In the genomic region with DNA sequence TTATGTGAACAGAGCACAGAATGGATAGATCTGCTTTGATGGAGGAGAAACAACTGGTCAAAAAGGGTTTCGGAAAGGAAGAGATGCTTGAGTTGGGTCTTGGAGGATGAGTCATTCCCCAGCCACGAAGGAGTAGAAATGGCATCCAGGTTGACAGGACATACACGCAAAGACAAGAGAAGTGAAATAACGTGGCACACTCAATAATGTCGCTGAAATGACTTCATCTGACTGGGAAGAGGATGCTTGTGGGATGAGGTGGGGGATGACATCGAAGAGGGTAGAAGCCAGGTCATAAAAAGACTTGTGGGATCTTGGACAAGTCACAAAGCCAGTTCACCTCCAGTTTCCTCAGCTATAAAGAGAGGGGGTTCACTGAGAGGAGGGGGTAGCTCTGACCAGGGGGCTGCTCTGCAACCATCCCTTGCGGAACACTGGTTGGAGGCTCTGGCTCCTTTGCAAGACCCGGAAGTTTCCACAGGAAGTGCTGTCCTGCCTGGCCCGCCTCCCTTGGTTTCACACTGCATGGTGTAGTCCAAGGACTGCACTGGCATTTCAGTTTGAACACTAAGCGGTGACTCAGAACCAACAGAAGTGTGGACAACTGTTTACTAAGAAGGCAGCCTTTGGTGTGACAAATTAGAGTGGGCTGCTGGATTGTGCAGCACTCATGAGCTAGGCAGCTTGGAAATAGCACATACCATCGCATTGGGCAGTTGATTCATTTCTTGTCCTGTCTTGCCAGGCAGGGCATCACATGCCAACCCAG, we compare ENCODE assay signal across 9 cellular contexts.
DNase-seq lines count a peak whose midpoint lies in the region; ATAC-seq, FAIRE-seq and TF ChIP-seq lines count a peak whose summit lies in the region.
"Had no signal": no experiment of that assay in that cellular context is flagged by ENCODE, and none has a peak within 500 bp of the region (broad histone marks: within the 10 kb centered on the region; RNA-seq: fewer than 3 reads in every experiment).

No MANE protein-coding gene starts in this region.

- no peak overlapping the region for H4K5ac ChIP-seq in H9 (ENCODE audit: insufficient read length, low read depth, low read length)

- no peak for TF ChIP-seq POLR2A in A549 (IDR thresholded peaks at IDR 0.05; ENCODE audit: low read length)

- H2AK5ac ChIP-seq in H9 (ENCODE audit: insufficient read length, low read length), result no peak overlapping the region

- H3K4me3 Mint-ChIP-seq in H9, result no peak overlapping the region
- H3K4me3 Mint-ChIP-seq: T-helper 1 cell treated with Interleukin-12 subunit alpha and Interleukin-12 subunit beta and Interleukin-4 antibody, amounts not matched to agents 30 μg/mL and 1 μg/mL, for 36 hours had no signal

- no peak overlapping the region for H3T11ph ChIP-seq in H9 (ENCODE audit: low read length)

- H3K9me3 ChIP-seq in A549, result no peaks in the 10 kb centered on the region
- no peaks in the 10 kb centered on the region for H3K9me3 ChIP-seq in pancreas
- H3K9me3 ChIP-seq in H9 (ENCODE audit: control insufficient read depth, low read depth, low read length), result no peaks in the 10 kb centered on the region

- peaks cover 16% of the 10 kb centered on the region for H3K27me3 Mint-ChIP-seq in H9 (ENCODE audit: low read depth)

- POLR2A ChIA-PET in A549 (lab: Yijun Ruan, JAX), result no interaction called here

- H2BK12ac ChIP-seq in H9 (ENCODE audit: insufficient read length, low read depth, low read length), result no peak overlapping the region

- H2BK15ac ChIP-seq in H9 (ENCODE audit: low read depth, low read length), result no peak overlapping the region

- H3K23ac ChIP-seq in H9 (ENCODE audit: insufficient read length, low read depth, low read length), result no peak overlapping the region

- no peaks in the 10 kb centered on the region for H4K20me1 ChIP-seq in H9 (ENCODE audit: control insufficient read depth, insufficient read depth, insufficient read length)

- H3K4me1 ChIP-seq in A549 (peaks cover 22% of the 10 kb centered on the region; the same call in 2 of the 3 replicates), pancreas (no peaks in the 10 kb centered on the region), H9 (ENCODE audit: insufficient read depth, low read length) (no peaks in the 10 kb centered on the region)

- no peaks in the 10 kb centered on the region for H3K23me2 ChIP-seq in H9 (ENCODE audit: insufficient read length, low read depth, low read length, poor library complexity, severe bottlenecking)

- ATAC-seq in A549 (peak; percentile 39 to 67; a peak in 3 of 6 replicates), HG03378 (IDR thresholded peaks at IDR 0.05; ENCODE audit: unreplicated experiment) (peak; percentile 55), pancreas (no peak), HG03469 (IDR thresholded peaks at IDR 0.05; ENCODE audit: unreplicated experiment) (no peak)

- H3K27ac ChIP-seq in A549, result peak overlapping the region; percentile 27 to 70; a peak in 4 of 6 replicates
- no peak overlapping the region for H3K27ac ChIP-seq in pancreas
- H3K27ac ChIP-seq in H9 (ENCODE audit: insufficient read length, low read depth, low read length), result no peak overlapping the region

- H3K9me3 Mint-ChIP-seq in H9, result peaks cover 0 to 5% of the 10 kb centered on the region in 2 experiments; a peak in 2 of 5 replicates
- H3K9me3 Mint-ChIP-seq: T-helper 1 cell treated with Interleukin-12 subunit alpha and Interleukin-12 subunit beta and Interleukin-4 antibody, amounts not matched to agents 30 μg/mL and 1 μg/mL, for 36 hours had no signal

- H3K4ac ChIP-seq in H9 (ENCODE audit: low read depth, low read length), result no peak overlapping the region

- H2AFZ ChIP-seq in H9 (ENCODE audit: low read length), result no peak overlapping the region

- no peaks in the 10 kb centered on the region for H3K79me1 ChIP-seq in H9 (ENCODE audit: insufficient read depth, low read depth, low read length, poor library complexity, severe bottlenecking)

- H3K4me1 Mint-ChIP-seq in H9, result peaks cover 3 to 8% of the 10 kb centered on the region in 2 experiments; a peak in 3 of 4 replicates

- H3K18ac ChIP-seq in H9 (ENCODE audit: insufficient read length, low read depth, low read length), result no peak overlapping the region

- no peak overlapping the region for H2BK20ac ChIP-seq in H9 (ENCODE audit: low read depth, low read length, poor library complexity, severe bottlenecking)

- no peak for TF ChIP-seq EP300 in A549 (IDR thresholded peaks at IDR 0.05)

- no peak overlapping the region for H2BK120ac ChIP-seq in H9 (ENCODE audit: low read depth, low read length, poor library complexity, severe bottlenecking)

- TF ChIP-seq CTCF in A549 (IDR thresholded peaks at IDR 0.05) (no peak), astrocyte of the spinal cord (IDR thresholded peaks at IDR 0.05; ENCODE audit: low read depth, low read length) (no peak), pancreas (IDR thresholded peaks at IDR 0.05) (no peak), H9 (conservative IDR thresholded peaks at IDR 0.05) (no peak)

- H3K14ac ChIP-seq in H9 (ENCODE audit: insufficient read depth, low read length), result no peak overlapping the region

- no peak overlapping the region for H4K8ac ChIP-seq in H9 (replicated peaks; ENCODE audit: insufficient read length, low read depth, low read length)

- no peaks in the 10 kb centered on the region for H3K36me3 ChIP-seq in pancreas

- CTCF ChIA-PET in A549 (lab: Yijun Ruan, JAX), result interaction anchor here (0.6 to 8.7 kb wide), 5 partner anchors 15 to 695 kb away, joined by 3 to 62 read pairs (median 3); partner anchors contain the start of gene EGR2

- H3K56ac ChIP-seq in H9 (ENCODE audit: insufficient read length, low read depth, low read length), result no peak overlapping the region

- intact Hi-C loops in pancreas (cut with DNase I), result no loop called here

- no peak overlapping the region for H4K91ac ChIP-seq in H9 (ENCODE audit: insufficient read length, low read depth, low read length)

- no peaks in the 10 kb centered on the region; a peak in 1 of 7 replicates for H3K36me3 Mint-ChIP-seq in H9 (ENCODE audit: insufficient read depth in 1 of 3, low read depth in 3 of 3)

- DNase-seq in A549 (ENCODE audit: low read depth in 1 of 2, low spot score in 1 of 2) (peak in 1 of 2 experiments; percentile 51), GM19240 (ENCODE audit: insufficient read length, low spot score) (peak; percentile 53), astrocyte of the spinal cord (ENCODE audit: low read depth, low spot score) (peak; percentile 29), pancreas (no peak), NCI-H2227 (lab: John Stamatoyannopoulos, UW; ENCODE audit: unreplicated experiment) (no peak), H9 (no peak)

- no peaks in the 10 kb centered on the region for H3K79me2 ChIP-seq in H9 (ENCODE audit: insufficient read depth, low read length)

- no peak overlapping the region for H3K27ac Mint-ChIP-seq in H9
- H3K27ac Mint-ChIP-seq: T-helper 1 cell treated with Interleukin-12 subunit alpha and Interleukin-12 subunit beta and Interleukin-4 antibody, amounts not matched to agents 30 μg/mL and 1 μg/mL, for 36 hours had no signal

- no peak overlapping the region for H3K9ac ChIP-seq in H9 (ENCODE audit: extremely low read depth, insufficient read length, low read length)

- in situ Hi-C loops in astrocyte of the spinal cord (cut with HindIII; ENCODE audit: low sequenced_read_pairs), result no loop called here

- WGBS in A549 (ENCODE audit: missing lambda C conversion rate), result 53% methylated on average over 11 of the region's 11 CpGs
- 73 to 79% methylated on average over 11 of the region's 11 CpGs for WGBS in pancreas, 2 donors
- no CpG with 5 or more reads among the region's 11 CpGs for WGBS in H9 (ENCODE audit: extremely low coverage, insufficient read length, low lambda C conversion rate)

- no peak overlapping the region for H2BK5ac ChIP-seq in H9 (ENCODE audit: insufficient read length, low read length)

- H3K4me2 ChIP-seq in A549 (no peak overlapping the region), H9 (ENCODE audit: insufficient read depth, insufficient read length, low read length) (no peak overlapping the region)

- H3K4me3 ChIP-seq in A549 (no peak overlapping the region), astrocyte of the spinal cord (ENCODE audit: low read depth, low read length) (no peak overlapping the region), pancreas (no peak overlapping the region)

- no peak for TF ChIP-seq RAD21 in A549 (conservative IDR thresholded peaks at IDR 0.05 in 1 of 2, IDR thresholded peaks at IDR 0.05 in 1 of 2)

- H3K27me3 ChIP-seq in pancreas, result no peaks in the 10 kb centered on the region
- no peaks in the 10 kb centered on the region for H3K27me3 ChIP-seq in H9 (ENCODE audit: insufficient read depth, low read length)

- no peak for FAIRE-seq in A549 (lab: Jason Lieb, UNC)
- no peak for FAIRE-seq in pancreas (lab: Jason Lieb, UNC)

TF ChIP-seq in A549, 52 proteins besides CTCF, POLR2A, EP300 and RAD21:
- TF ChIP-seq, protein P1, sequence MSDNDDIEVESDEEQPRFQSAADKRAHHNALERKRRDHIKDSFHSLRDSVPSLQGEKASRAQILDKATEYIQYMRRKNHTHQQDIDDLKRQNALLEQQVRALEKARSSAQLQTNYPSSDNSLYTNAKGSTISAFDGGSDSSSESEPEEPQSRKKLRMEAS (IDR thresholded peaks at IDR 0.05), result peak; percentile 37; the same call in 1 of the 2 replicates
- TF ChIP-seq EHMT2 (IDR thresholded peaks at IDR 0.05; ENCODE audit: low read depth) (no peak), HDAC2 (IDR thresholded peaks at IDR 0.05) (no peak), ZSCAN20 (CRISPR knock-in tag; IDR thresholded peaks at IDR 0.05) (no peak), CHD2 (IDR thresholded peaks at IDR 0.05; ENCODE audit: low read length, partially characterized antibody) (no peak), GATA3 (IDR thresholded peaks at IDR 0.05; ENCODE audit: borderline replicate concordance) (no peak)
- TF ChIP-seq, protein P2, sequence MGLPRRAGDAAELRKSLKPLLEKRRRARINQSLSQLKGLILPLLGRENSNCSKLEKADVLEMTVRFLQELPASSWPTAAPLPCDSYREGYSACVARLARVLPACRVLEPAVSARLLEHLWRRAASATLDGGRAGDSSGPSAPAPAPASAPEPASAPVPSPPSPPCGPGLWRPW (IDR thresholded peaks at IDR 0.05), result no peak

Comparison
In these comparisons a context has a peak if more than half of its experiments do, and no peak if none do; other contexts are left out.
1. ATAC-seq: peak in A549 (2 of 2) and HG03378 (single experiment); none in pancreas (0 of 4) and HG03469 (single experiment).
2. DNase-seq: peak in GM19240 (single experiment) and astrocyte of the spinal cord (single experiment); none in pancreas (0 of 6), NCI-H2227 (single experiment) and H9 (single experiment).
3. H3K27ac ChIP-seq: peak in A549 (2 of 2); none in pancreas (0 of 4) and H9 (single experiment).